In the genomic region with DNA sequence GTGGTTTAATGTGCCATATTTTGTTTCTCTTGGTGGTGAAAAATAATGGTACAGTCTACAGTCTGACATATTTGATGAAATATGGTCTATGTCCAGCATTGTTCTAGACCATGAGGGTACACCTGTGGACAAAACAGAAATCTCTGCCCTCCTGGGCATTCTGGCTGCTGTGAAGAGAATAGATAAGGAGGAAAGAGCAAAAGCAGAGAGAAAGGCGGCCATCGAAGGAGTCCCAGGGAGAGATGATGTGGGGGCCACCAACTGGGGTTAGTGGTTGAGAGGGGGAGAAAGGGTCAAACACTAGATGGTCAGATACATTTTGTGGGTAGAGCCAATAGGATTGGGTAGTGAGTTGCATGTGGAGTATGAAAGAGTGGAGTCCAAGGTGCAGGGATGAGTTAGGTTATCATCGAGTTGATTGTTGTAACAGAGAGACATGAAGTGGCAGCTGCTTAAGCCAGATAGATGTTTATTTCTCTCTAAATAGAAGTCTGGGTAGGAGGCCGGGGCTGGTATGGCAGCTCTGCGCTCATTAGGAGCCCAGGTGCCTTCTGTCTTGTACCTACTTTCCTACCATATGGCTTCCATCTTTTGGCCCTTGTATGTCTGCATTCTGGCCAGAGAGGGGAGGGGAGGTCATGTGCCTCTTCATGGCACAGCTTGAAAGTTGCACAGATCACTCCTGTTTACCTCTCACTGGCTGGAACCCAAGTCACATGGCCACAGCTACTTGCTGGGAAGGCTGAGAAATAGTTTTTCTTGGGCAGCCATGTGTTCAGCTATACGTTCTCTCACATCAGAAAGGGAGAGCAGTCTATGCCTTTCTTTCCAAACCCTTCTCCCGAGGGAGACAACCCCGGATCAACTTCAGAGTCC, we compare ENCODE assay signal across 10 cellular contexts. TPM values are rescaled to one million over a fixed set of nuclear protein-coding genes. Genes with fewer than 3 reads are reported as not detected.
DNase-seq lines count a peak whose midpoint lies in the region; ATAC-seq and TF ChIP-seq lines count a peak whose summit lies in the region.
"Had no signal": no experiment of that assay in that cellular context is flagged by ENCODE, and none has a peak within 500 bp of the region (broad histone marks: within the 10 kb centered on the region; RNA-seq: fewer than 3 reads in every experiment).

No MANE protein-coding gene starts in this region.

- H3K27me3 Mint-ChIP-seq in nephron progenitor cell (ENCODE audit: low read depth, poor library complexity), result no peaks in the 10 kb centered on the region
- H3K27me3 Mint-ChIP-seq in activated T-helper 17 cell treated with anti-CD3 and anti-CD28 coated beads, Interleukin-2, amount 50 U/mL, for 72 hours, result no peaks in the 10 kb centered on the region
- H3K27me3 Mint-ChIP-seq: memory B cell had no signal

- H3K9me3 Mint-ChIP-seq in nephron progenitor cell, result no peaks in the 10 kb centered on the region
- no peaks in the 10 kb centered on the region for H3K9me3 Mint-ChIP-seq in activated T-helper 17 cell treated with anti-CD3 and anti-CD28 coated beads, Interleukin-2, amount 50 U/mL, for 72 hours
- H3K9me3 Mint-ChIP-seq: activated T-helper 2 cell treated with anti-CD3 and anti-CD28 coated beads, Interferon-gamma antibody, Interleukin-2, Interleukin-4, amounts not matched to agents 10 μg/mL and 5 μg/mL and 100 μg/mL, durations not matched to agents 14 hours and 24 hours and 36 hours; memory B cell had no signal

- H3K4me3 Mint-ChIP-seq in nephron progenitor cell, result no peak overlapping the region
- no peak overlapping the region for H3K4me3 Mint-ChIP-seq in activated T-helper 17 cell treated with anti-CD3 and anti-CD28 coated beads, Interleukin-2, amount 50 U/mL, for 72 hours
- H3K4me3 Mint-ChIP-seq: memory B cell had no signal

- peak overlapping the region; percentile 60 for H3K27ac Mint-ChIP-seq in nephron progenitor cell
- no peak overlapping the region for H3K27ac Mint-ChIP-seq in activated T-helper 17 cell treated with anti-CD3 and anti-CD28 coated beads, Interleukin-2, amount 50 U/mL, for 72 hours
- H3K27ac Mint-ChIP-seq: activated T-helper 2 cell treated with anti-CD3 and anti-CD28 coated beads, Interferon-gamma antibody, Interleukin-2, Interleukin-4, amounts not matched to agents 10 μg/mL and 5 μg/mL and 100 μg/mL, durations not matched to agents 14 hours and 24 hours and 36 hours; memory B cell had no signal

- peaks cover 29% of the 10 kb centered on the region for H3K4me1 Mint-ChIP-seq in nephron progenitor cell
- peaks cover 20% of the 10 kb centered on the region for H3K4me1 Mint-ChIP-seq in activated T-helper 17 cell treated with anti-CD3 and anti-CD28 coated beads, Interleukin-2, amount 50 U/mL, for 72 hours

- H3K36me3 Mint-ChIP-seq in nephron progenitor cell (ENCODE audit: low read depth), result peaks cover 42% of the 10 kb centered on the region
- H3K36me3 Mint-ChIP-seq in activated T-helper 17 cell treated with anti-CD3 and anti-CD28 coated beads, Interleukin-2, amount 50 U/mL, for 72 hours (ENCODE audit: low read depth), result peaks cover 56% of the 10 kb centered on the region

- ATAC-seq in esophagus mucosa, result peak; percentile 22
- no peak for ATAC-seq in GM18519 (IDR thresholded peaks at IDR 0.05; ENCODE audit: low FRiP score, unreplicated experiment)
- no peak for ATAC-seq in activated T-helper 17 cell treated with anti-CD3 and anti-CD28 coated beads, Interleukin-2, amount 50 U/mL, for 72 hours (replicated peaks)
- no peak for ATAC-seq in activated CD4-positive, CD25-positive, alpha-beta regulatory T cell treated with anti-CD3 and anti-CD28 coated beads, Interleukin-2, amount 50 U/mL, for 24 hours

- TF ChIP-seq CTCF in nephron progenitor cell (IDR thresholded peaks at IDR 0.05), result no peak

- DNase-seq in AG08396 (ENCODE audit: low spot score), result peak; percentile 43
- DNase-seq in NCI-H69 (lab: John Stamatoyannopoulos, UW), result peak; percentile 44
- no peak for DNase-seq in nephron progenitor cell
- no peak for DNase-seq in COLO829 (ENCODE audit: low spot score)

RNA-seq across cellular contexts. Expression of a gene that starts 13.0 kb away (rescaled TPM):
- total RNA-seq in esophagus mucosa, result 38.1 TPM
- 10 to 100 TPM; 44.2 to 47.4 TPM for total RNA-seq in activated T-helper 17 cell treated with anti-CD3 and anti-CD28 coated beads, Interleukin-2, amount 50 U/mL, for 72 hours

RNA-seq across cellular contexts. Expression of a gene that starts 48.7 kb away (rescaled TPM):
- total RNA-seq in esophagus mucosa, result 13.4 TPM
- not detected for total RNA-seq in activated T-helper 17 cell treated with anti-CD3 and anti-CD28 coated beads, Interleukin-2, amount 50 U/mL, for 72 hours
- total RNA-seq: activated T-helper 2 cell treated with anti-CD3 and anti-CD28 coated beads, Interferon-gamma antibody, Interleukin-2, Interleukin-4, amounts not matched to agents 10 μg/mL and 5 μg/mL and 100 μg/mL, durations not matched to agents 14 hours and 24 hours and 36 hours had no signal

Comparison
In these comparisons a context has a peak if more than half of its experiments do, and no peak if none do; other contexts are left out.
1. DNase-seq: peak in AG08396 (single experiment) and NCI-H69 (single experiment); none in nephron progenitor cell (single experiment) and COLO829 (single experiment).
2. RNA of a gene that starts 48.7 kb away (total RNA-seq): 13.4 TPM in esophagus mucosa (single experiment); not detected in activated T-helper 17 cell treated with anti-CD3 and anti-CD28 coated beads, Interleukin-2, amount 50 U/mL, for 72 hours; every median in the first group is over 10 times any median in the second.